9 cellular contexts compared by ENCODE assay signal in the genomic region with DNA sequence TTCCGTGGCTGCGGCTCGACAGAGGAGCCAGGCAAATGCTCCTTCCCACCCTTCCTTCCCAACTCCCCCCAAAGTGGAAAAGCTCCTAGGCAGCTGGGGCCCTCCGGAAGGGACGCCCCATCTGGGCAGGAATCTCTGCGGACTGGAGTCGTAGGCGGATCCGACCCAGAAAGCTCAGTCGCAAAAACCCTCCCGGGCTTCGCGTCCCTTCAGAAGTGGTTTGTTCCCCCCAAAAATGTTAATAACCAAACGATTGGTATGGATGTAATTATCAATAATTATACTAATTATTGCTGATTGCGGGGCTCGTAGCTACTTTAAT. TPM values are rescaled to one million over a fixed set of nuclear protein-coding genes. Genes with fewer than 3 reads are reported as not detected.
DNase-seq lines count a peak whose midpoint lies in the region; ATAC-seq and TF ChIP-seq lines count a peak whose summit lies in the region.
"Had no signal": no experiment of that assay in that cellular context is flagged by ENCODE, and none has a peak within 500 bp of the region (broad histone marks: within the 10 kb centered on the region; RNA-seq: fewer than 3 reads in every experiment).

No MANE protein-coding gene starts in this region.

- peaks cover 37 to 40% of the 10 kb centered on the region in 2 donors for H3K4me1 ChIP-seq in duodenal mucosa (ENCODE audit: control insufficient read depth in 1 of 2, insufficient read depth in 2 of 2, low read length in 2 of 2)

- H3K27ac Mint-ChIP-seq in nephron, result peak overlapping the region in 1 of 3 experiments; percentile 75

- H3K9me3 ChIP-seq in duodenal mucosa (ENCODE audit: control insufficient read depth in 1 of 2, low read length in 2 of 2), result no peaks in the 10 kb centered on the region
- H3K9me3 ChIP-seq: adrenal gland had no signal

- DNase-seq in BJ (ENCODE audit: low read depth), result no peak
- peak; percentile 50 for DNase-seq in HuH-7.5 (ENCODE audit: low spot score)
- no peak for DNase-seq in NAMALWA (ENCODE audit: low spot score)

- no peaks in the 10 kb centered on the region for H3K9me3 Mint-ChIP-seq in nephron

- ATAC-seq in HG02763 (IDR thresholded peaks at IDR 0.05; ENCODE audit: unreplicated experiment) (no peak), GM19463 (IDR thresholded peaks at IDR 0.05; ENCODE audit: unreplicated experiment) (no peak), GM18861 (IDR thresholded peaks at IDR 0.05; ENCODE audit: unreplicated experiment) (no peak)

- TF ChIP-seq CTCF in BJ (IDR thresholded peaks at IDR 0.05; ENCODE audit: insufficient read depth, low read depth, low read length) (no peak), nephron (IDR thresholded peaks at IDR 0.05; ENCODE audit: unreplicated experiment in 3 of 3) (no peak)

- H3K36me3 ChIP-seq in BJ (ENCODE audit: control insufficient read depth, insufficient read depth, low read length) (no peaks in the 10 kb centered on the region), duodenal mucosa (ENCODE audit: control insufficient read depth in 1 of 2, insufficient read depth in 2 of 2, low read length in 2 of 2) (no peaks in the 10 kb centered on the region)
- H3K36me3 ChIP-seq: adrenal gland had no signal

- POLR2A ChIA-PET in BJ (lab: Charles Lee), result no interaction called here

- peak overlapping the region; percentile 19 for H3K4me3 ChIP-seq in BJ (ENCODE audit: low read depth, low read length)
- H3K4me3 ChIP-seq in duodenal mucosa (ENCODE audit: low read depth in 1 of 2, low read length in 2 of 2), result peak overlapping the region; percentile 57 to 70

- H3K4me1 Mint-ChIP-seq in nephron, result peaks cover 54% of the 10 kb centered on the region

- H3K4me3 Mint-ChIP-seq in nephron, result peak overlapping the region; percentile 77 to 83 (median 80)

- H3K36me3 Mint-ChIP-seq in nephron (ENCODE audit: low read depth), result no peaks in the 10 kb centered on the region

- H3K9ac ChIP-seq in duodenal mucosa (ENCODE audit: low read depth in 1 of 2, low read length in 2 of 2), result peak overlapping the region; percentile 15 to 45

- H3K27me3 ChIP-seq in BJ (ENCODE audit: control insufficient read depth, insufficient read depth, low read length), result peaks cover 50% of the 10 kb centered on the region
- peaks cover 36 to 53% of the 10 kb centered on the region in 2 donors for H3K27me3 ChIP-seq in duodenal mucosa (ENCODE audit: control insufficient read depth in 1 of 2, insufficient read depth in 2 of 2, low read length in 2 of 2)

- CTCF ChIA-PET in BJ (lab: Yijun Ruan, JAX), result interaction anchor here (0.7 to 4.6 kb wide), 13 partner anchors 10 to 465 kb away, joined by 3 to 54 read pairs (median 5); no protein-coding TSS in a partner anchor

- peaks cover 82% of the 10 kb centered on the region for H3K27me3 Mint-ChIP-seq in nephron (ENCODE audit: low read depth)

- H3K27ac ChIP-seq in duodenal mucosa (ENCODE audit: low read depth, low read length), result no peak overlapping the region
- H3K27ac ChIP-seq: adrenal gland had no signal

RNA-seq across cellular contexts. Expression of a gene that starts 3.8 kb away (rescaled TPM):
- not detected in 2 replicates for polyA plus RNA-seq in BJ (2011; rRNA removed)
- polyA minus RNA-seq in BJ (2011; rRNA and poly(A)+ RNA removed), result not detected in 2 replicates
- polyA plus RNA-seq: adrenal gland had no signal

RNA-seq across cellular contexts. Expression of a gene that starts 10.8 kb away (rescaled TPM):
- polyA plus RNA-seq in BJ (2011; rRNA removed), result 0.02 TPM in 1 of 2 replicates, not detected in the other
- 0.14 TPM in 1 of 2 replicates, not detected in the other for polyA minus RNA-seq in BJ (2011; rRNA and poly(A)+ RNA removed)
